12 cellular contexts compared by ENCODE assay signal in genomic region chrX:29662101-29662500, GRCh38.
DNase-seq lines count a peak whose midpoint lies in the region; FAIRE-seq and TF ChIP-seq lines count a peak whose summit lies in the region.
"Had no signal": no experiment of that assay in that cellular context is flagged by ENCODE, and none has a peak within 500 bp of the region (broad histone marks: within the 10 kb centered on the region; RNA-seq: fewer than 3 reads in every experiment).

No MANE protein-coding gene starts in this region.

- TF ChIP-seq CTCF in vagina (IDR thresholded peaks at IDR 0.05) = no peak
- no peak for TF ChIP-seq CTCF in nephron progenitor cell (IDR thresholded peaks at IDR 0.05)
- no peak for TF ChIP-seq CTCF in coronary artery (IDR thresholded peaks at IDR 0.05)

- peak; percentile 96 for FAIRE-seq in HTR-8/SVneo (lab: Jason Lieb, UNC)

- H3K4me3 Mint-ChIP-seq in nephron progenitor cell = no peak overlapping the region
- H3K4me3 Mint-ChIP-seq: activated naive CD8-positive, alpha-beta T cell treated with anti-CD3 and anti-CD28 coated beads, Interleukin-2, amount 10 ng/mL, durations not matched to agents 7 days and 5 days; neural progenitor cell had no signal

- no peaks in the 10 kb centered on the region for H3K36me3 ChIP-seq in vagina
- H3K36me3 ChIP-seq: neural progenitor cell had no signal

- H3K27me3 Mint-ChIP-seq in nephron progenitor cell (ENCODE audit: low read depth, poor library complexity) = no peaks in the 10 kb centered on the region
- H3K27me3 Mint-ChIP-seq: activated naive CD8-positive, alpha-beta T cell treated with anti-CD3 and anti-CD28 coated beads, Interleukin-2, amount 10 ng/mL, durations not matched to agents 7 days and 5 days had no signal

- H3K27ac ChIP-seq in vagina (no peak overlapping the region), coronary artery (no peak overlapping the region)
- H3K27ac ChIP-seq: neural progenitor cell had no signal

- no peaks in the 10 kb centered on the region for H3K36me3 Mint-ChIP-seq in nephron progenitor cell (ENCODE audit: low read depth)
- H3K36me3 Mint-ChIP-seq: activated naive CD8-positive, alpha-beta T cell treated with anti-CD3 and anti-CD28 coated beads, Interleukin-2, amount 10 ng/mL, durations not matched to agents 7 days and 5 days; neural progenitor cell had no signal

- peak; percentile 78 for DNase-seq in Caki2 (ENCODE audit: low read depth)
- DNase-seq in HTR-8/SVneo (ENCODE audit: insufficient read length, low spot score) = peak; percentile 53
- DNase-seq in astrocyte of the hippocampus (ENCODE audit: low read depth, low spot score) = peak; percentile 31
- peak; percentile 77 for DNase-seq in kidney glomerular epithelial cell (lab: John Stamatoyannopoulos, UW)
- no peak for DNase-seq in vagina (ENCODE audit: extremely low spot score in 2 of 2)
- DNase-seq in SKM-1 treated with dmso at 0.1 percent for 144 hours (lab: John Stamatoyannopoulos, UW; ENCODE audit: unreplicated experiment) = no peak
- DNase-seq in nephron progenitor cell = no peak
- no peak for DNase-seq in coronary artery (ENCODE audit: low spot score)
- DNase-seq: activated naive CD8-positive, alpha-beta T cell treated with anti-CD3 and anti-CD28 coated beads, Interleukin-2, amount 10 ng/mL, durations not matched to agents 7 days and 5 days; Karpas-422; NK-92 treated with Interleukin-12 subunit alpha and Interleukin-12 subunit beta, amount 100 ng/mL, for 24 hours had no signal

- intact Hi-C loops in vagina (cut with DNase I) = no loop called here

- no peak overlapping the region for H3K27ac Mint-ChIP-seq in nephron progenitor cell
- H3K27ac Mint-ChIP-seq: activated naive CD8-positive, alpha-beta T cell treated with anti-CD3 and anti-CD28 coated beads, Interleukin-2, amount 10 ng/mL, durations not matched to agents 7 days and 5 days; neural progenitor cell had no signal

- in situ Hi-C loops in Caki2 (cut with HindIII; ENCODE audit: low pct_unique_long_range_greater_than_20kb, low sequenced_read_pairs) = no loop called here

- no peaks in the 10 kb centered on the region for H3K27me3 ChIP-seq in vagina
- H3K27me3 ChIP-seq: neural progenitor cell had no signal

- no peak for TF ChIP-seq POLR2A in vagina (IDR thresholded peaks at IDR 0.05)

- no peaks in the 10 kb centered on the region for H3K9me3 ChIP-seq in vagina

- H3K9me3 Mint-ChIP-seq in nephron progenitor cell = no peaks in the 10 kb centered on the region
- H3K9me3 Mint-ChIP-seq: activated naive CD8-positive, alpha-beta T cell treated with anti-CD3 and anti-CD28 coated beads, Interleukin-2, amount 10 ng/mL, durations not matched to agents 7 days and 5 days; neural progenitor cell had no signal

- no peaks in the 10 kb centered on the region for H3K4me1 ChIP-seq in vagina
- H3K4me1 ChIP-seq: neural progenitor cell had no signal

- no peaks in the 10 kb centered on the region for H3K4me1 Mint-ChIP-seq in nephron progenitor cell
- H3K4me1 Mint-ChIP-seq: activated naive CD8-positive, alpha-beta T cell treated with anti-CD3 and anti-CD28 coated beads, Interleukin-2, amount 10 ng/mL, durations not matched to agents 7 days and 5 days; neural progenitor cell had no signal

- H3K4me3 ChIP-seq in vagina (no peak overlapping the region), coronary artery (no peak overlapping the region)
- H3K4me3 ChIP-seq: neural progenitor cell had no signal

Comparison
In these comparisons a context has a peak if more than half of its experiments do, and no peak if none do; other contexts are left out.
1. DNase-seq: peak in Caki2 (single experiment), HTR-8/SVneo (single experiment), astrocyte of the hippocampus (single experiment) and kidney glomerular epithelial cell (single experiment); none in vagina (0 of 2), SKM-1 treated with dmso at 0.1 percent for 144 hours (single experiment), nephron progenitor cell (single experiment) and coronary artery (single experiment).